In genomic region chr12:82682851-82683261, GRCh38 we compare ENCODE assay signal across 16 cellular contexts. TPM values are rescaled to one million over a fixed set of nuclear protein-coding genes. Genes with fewer than 3 reads are reported as not detected.
DNase-seq lines count a peak whose midpoint lies in the region; ATAC-seq, FAIRE-seq and TF ChIP-seq lines count a peak whose summit lies in the region.
"Had no signal": no experiment of that assay in that cellular context is flagged by ENCODE, and none has a peak within 500 bp of the region (broad histone marks: within the 10 kb centered on the region; RNA-seq: fewer than 3 reads in every experiment).

No MANE protein-coding gene starts in this region.

- H3K4me1 ChIP-seq in A549: peaks cover 20% of the 10 kb centered on the region

- H3K4me3 ChIP-seq in A549: no peak overlapping the region
- H3K4me3 ChIP-seq in HL-60 (replicated peaks; ENCODE audit: insufficient read depth, low read length): no peak overlapping the region
- H3K4me3 ChIP-seq in fibroblast of the aortic adventitia (ENCODE audit: low read depth, low read length): no peak overlapping the region
- H3K4me3 ChIP-seq: left lung, smooth muscle cell had no signal

- intact Hi-C loops in activated T-helper 2 cell treated with anti-CD3 and anti-CD28 coated beads, Interferon-gamma antibody, Interleukin-2, Interleukin-4, amounts not matched to agents 10 μg/mL and 5 μg/mL and 100 μg/mL, durations not matched to agents 14 hours and 24 hours and 36 hours (cut with micrococcal nuclease): no loop called here

- ATAC-seq in A549 (no peak), HG03108 (IDR thresholded peaks at IDR 0.05; ENCODE audit: unreplicated experiment) (no peak)
- ATAC-seq: left lung had no signal

- DNase-seq in A549 (ENCODE audit: low read depth in 1 of 2, low spot score in 1 of 2) (peak in 1 of 2 experiments; percentile 55), HL-60 (ENCODE audit: low read depth in 1 of 2, low spot score in 1 of 2) (peak; percentile 19 to 29), RPMI8226 (peak; percentile 15), fibroblast of the aortic adventitia (ENCODE audit: low read depth) (peak; percentile 11), amygdala (lab: John Stamatoyannopoulos, UW) (no peak), germinal center (ENCODE audit: low spot score) (no peak)
- no peak for DNase-seq in activated T-helper 2 cell treated with anti-CD3 and anti-CD28 coated beads, Interferon-gamma antibody, Interleukin-2, Interleukin-4, amounts not matched to agents 10 μg/mL and 5 μg/mL and 100 μg/mL, durations not matched to agents 14 hours and 24 hours and 36 hours (ENCODE audit: low spot score)
- DNase-seq: activated CD4-positive, alpha-beta T cell treated with anti-CD3 and anti-CD28 coated beads, Interleukin-2, amount 50 U/mL, for 1 hour; left lung; NCI-H2029; SHP77; stimulated activated naive CD4-positive, alpha-beta T cell had no signal

- 1% methylated on average over 4 of the region's 4 CpGs for WGBS in A549 (ENCODE audit: missing lambda C conversion rate)

- peak overlapping the region; percentile 35 to 60; a peak in 4 of 6 replicates for H3K27ac ChIP-seq in A549
- no peak overlapping the region for H3K27ac ChIP-seq in HL-60 (replicated peaks)
- H3K27ac ChIP-seq: left lung had no signal

- TF ChIP-seq CTCF in A549 (IDR thresholded peaks at IDR 0.05): no peak
- TF ChIP-seq CTCF in HL-60 (IDR thresholded peaks at IDR 0.05; ENCODE audit: insufficient read depth, low read length): no peak
- TF ChIP-seq CTCF in fibroblast of the aortic adventitia (IDR thresholded peaks at IDR 0.05; ENCODE audit: insufficient read depth, low read length): no peak

- H3K36me3 Mint-ChIP-seq in activated T-helper 2 cell treated with anti-CD3 and anti-CD28 coated beads, Interferon-gamma antibody, Interleukin-2, Interleukin-4, amounts not matched to agents 10 μg/mL and 5 μg/mL and 100 μg/mL, durations not matched to agents 14 hours and 24 hours and 36 hours (ENCODE audit: low read depth): no peaks in the 10 kb centered on the region
- H3K36me3 Mint-ChIP-seq: activated naive CD4-positive, alpha-beta T cell treated with anti-CD3 and anti-CD28 coated beads, Interleukin-2, amount 50 U/mL, for 24 hours had no signal

- H3K9me3 ChIP-seq in A549: no peaks in the 10 kb centered on the region
- H3K9me3 ChIP-seq: left lung had no signal

- no peak overlapping the region for H3K4me3 Mint-ChIP-seq in activated T-helper 2 cell treated with anti-CD3 and anti-CD28 coated beads, Interferon-gamma antibody, Interleukin-2, Interleukin-4, amounts not matched to agents 10 μg/mL and 5 μg/mL and 100 μg/mL, durations not matched to agents 14 hours and 24 hours and 36 hours (ENCODE audit: low read depth)
- H3K4me3 Mint-ChIP-seq: activated naive CD4-positive, alpha-beta T cell treated with anti-CD3 and anti-CD28 coated beads, Interleukin-2, amount 50 U/mL, for 24 hours had no signal

- H3K27me3 Mint-ChIP-seq in activated T-helper 2 cell treated with anti-CD3 and anti-CD28 coated beads, Interferon-gamma antibody, Interleukin-2, Interleukin-4, amounts not matched to agents 10 μg/mL and 5 μg/mL and 100 μg/mL, durations not matched to agents 14 hours and 24 hours and 36 hours (ENCODE audit: low read depth): peaks cover 24% of the 10 kb centered on the region

- FAIRE-seq in A549 (lab: Jason Lieb, UNC): no peak
- FAIRE-seq: G401.6 had no signal

- TF ChIP-seq POLR2A in A549 (IDR thresholded peaks at IDR 0.05; ENCODE audit: low read length): no peak

- no peak for TF ChIP-seq RAD21 in A549 (conservative IDR thresholded peaks at IDR 0.05 in 1 of 2, IDR thresholded peaks at IDR 0.05 in 1 of 2)

- TF ChIP-seq EP300 in A549 (IDR thresholded peaks at IDR 0.05): peak in 1 of 2 experiments; percentile 39; a peak in 2 of 5 replicates

- CTCF ChIA-PET in A549 (lab: Yijun Ruan, JAX): interaction anchor here (3.6 kb wide), 1 partner anchor 1816 kb away, joined by 11 read pairs; no protein-coding TSS in a partner anchor

- POLR2A ChIA-PET in A549 (lab: Yijun Ruan, JAX): no interaction called here

- H3K4me2 ChIP-seq in A549: peak overlapping the region; percentile 60
- H3K4me2 ChIP-seq: smooth muscle cell had no signal

- peaks cover 5% of the 10 kb centered on the region for H3K4me1 Mint-ChIP-seq in activated T-helper 2 cell treated with anti-CD3 and anti-CD28 coated beads, Interferon-gamma antibody, Interleukin-2, Interleukin-4, amounts not matched to agents 10 μg/mL and 5 μg/mL and 100 μg/mL, durations not matched to agents 14 hours and 24 hours and 36 hours (ENCODE audit: low read depth)

- peaks cover under 1% of the 10 kb centered on the region for H3K27me3 ChIP-seq in HL-60 (ENCODE audit: insufficient read depth, poor library complexity, severe bottlenecking)

- no peaks in the 10 kb centered on the region for H3K9me3 Mint-ChIP-seq in activated T-helper 2 cell treated with anti-CD3 and anti-CD28 coated beads, Interferon-gamma antibody, Interleukin-2, Interleukin-4, amounts not matched to agents 10 μg/mL and 5 μg/mL and 100 μg/mL, durations not matched to agents 14 hours and 24 hours and 36 hours
- H3K9me3 Mint-ChIP-seq: activated naive CD4-positive, alpha-beta T cell treated with anti-CD3 and anti-CD28 coated beads, Interleukin-2, amount 50 U/mL, for 24 hours had no signal

- H3K27ac Mint-ChIP-seq in activated T-helper 2 cell treated with anti-CD3 and anti-CD28 coated beads, Interferon-gamma antibody, Interleukin-2, Interleukin-4, amounts not matched to agents 10 μg/mL and 5 μg/mL and 100 μg/mL, durations not matched to agents 14 hours and 24 hours and 36 hours: no peak overlapping the region
- H3K27ac Mint-ChIP-seq: activated naive CD4-positive, alpha-beta T cell treated with anti-CD3 and anti-CD28 coated beads, Interleukin-2, amount 50 U/mL, for 24 hours had no signal

TF ChIP-seq in A549, 52 proteins besides CTCF, POLR2A, EP300 and RAD21:
- TF ChIP-seq ESRRA (IDR thresholded peaks at IDR 0.05; ENCODE audit: borderline replicate concordance, low read length) (no peak), HES2 (IDR thresholded peaks at IDR 0.05) (peak; percentile 34; the same call in 1 of the 2 replicates), POLR2AphosphoS2 (conservative IDR thresholded peaks at IDR 0.05; ENCODE audit: low read length) (no peak), CEBPB (IDR thresholded peaks at IDR 0.05) (peak; percentile 88 to 91), GATA3 (IDR thresholded peaks at IDR 0.05; ENCODE audit: borderline replicate concordance) (peak; percentile 53)

RNA-seq across cellular contexts. Expression of gene TMTC2, which starts 3.9 kb away (rescaled TPM):
- polyA plus RNA-seq in A549 (2011; rRNA removed) (5.3 and 6.7 TPM in 2 replicates), A549 (2017; fragmentation: RNase III; extraction: RNeasy Plus Mini Kit Qiagen cat#74134 plus additional on column Dnase treatment) (1.4 to 1.8 TPM (median 1.8 TPM) in 3 replicates)
- polyA plus RNA-seq in A549 (2012; cell fraction: cytosol; rRNA removed): 0.69 and 0.70 TPM in 2 replicates
- polyA plus RNA-seq in A549 (2012; cell fraction: nucleus; rRNA removed): 1.2 and 1.8 TPM in 2 replicates
- 9.3 and 13.3 TPM in 2 replicates for polyA minus RNA-seq in A549 (2011; rRNA and poly(A)+ RNA removed)
- total RNA-seq in fibroblast of the aortic adventitia (ENCODE audit: low replicate concordance): 21.1 and 83.6 TPM in 2 replicates
- total RNA-seq in activated T-helper 2 cell treated with anti-CD3 and anti-CD28 coated beads, Interferon-gamma antibody, Interleukin-2, Interleukin-4, amounts not matched to agents 10 μg/mL and 5 μg/mL and 100 μg/mL, durations not matched to agents 14 hours and 24 hours and 36 hours: 2.5 and 3.0 TPM in 2 replicates

Comparison
In these comparisons a context has a peak if more than half of its experiments do, and no peak if none do; other contexts are left out.
1. DNase-seq: peak in HL-60 (2 of 2), RPMI8226 (single experiment) and fibroblast of the aortic adventitia (single experiment); none in amygdala (0 of 56), germinal center (single experiment) and activated T-helper 2 cell treated with anti-CD3 and anti-CD28 coated beads, Interferon-gamma antibody, Interleukin-2, Interleukin-4, amounts not matched to agents 10 μg/mL and 5 μg/mL and 100 μg/mL, durations not matched to agents 14 hours and 24 hours and 36 hours (single experiment).